1 cellular context compared by ENCODE assay signal in the genomic region with DNA sequence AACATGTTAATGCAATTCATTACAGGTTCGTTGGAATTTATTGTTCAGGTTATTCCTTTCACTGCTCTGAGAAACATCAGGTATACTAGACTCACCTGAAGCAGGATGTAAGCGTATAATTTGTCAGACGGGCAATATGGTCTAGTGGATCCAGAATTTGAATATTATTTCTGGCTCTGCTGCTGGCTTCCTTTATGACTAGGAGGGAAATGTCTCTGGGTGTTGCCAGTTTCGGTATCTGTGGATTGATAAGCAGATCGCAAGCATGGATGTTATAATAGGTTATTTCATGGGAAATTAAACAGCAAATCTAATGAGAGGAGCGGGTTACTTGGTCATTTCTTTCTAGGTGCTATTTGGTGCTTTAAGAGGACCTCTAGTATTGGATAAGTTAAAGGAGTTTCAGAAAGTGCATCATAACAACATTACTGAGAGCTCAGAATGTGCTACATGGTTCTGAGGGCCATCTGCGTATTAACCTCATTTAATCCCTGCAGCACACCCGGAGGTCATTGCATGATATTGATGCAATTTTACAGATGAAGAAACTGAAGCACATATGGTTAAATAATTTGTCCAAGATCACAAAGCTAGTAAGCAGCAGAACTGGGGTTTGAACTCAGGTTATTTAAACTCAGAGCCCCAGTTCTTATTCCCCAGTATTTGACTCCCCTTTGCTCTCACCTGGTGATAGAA.
TF ChIP-seq lines count a peak whose summit lies in the region.

No MANE protein-coding gene starts in this region.

TF ChIP-seq in GM12878, 131 proteins besides CTCF, POLR2A, EP300 and RAD21 (continues in another document):
- TF ChIP-seq ZBED1 (IDR thresholded peaks at IDR 0.05; ENCODE audit: borderline replicate concordance), result peak; percentile 43; the same call in 1 of the 2 replicates
- TF ChIP-seq RELA (IDR thresholded peaks at IDR 0.05; ENCODE audit: borderline replicate concordance, partially characterized antibody), result no peak
- TF ChIP-seq, protein P1, sequence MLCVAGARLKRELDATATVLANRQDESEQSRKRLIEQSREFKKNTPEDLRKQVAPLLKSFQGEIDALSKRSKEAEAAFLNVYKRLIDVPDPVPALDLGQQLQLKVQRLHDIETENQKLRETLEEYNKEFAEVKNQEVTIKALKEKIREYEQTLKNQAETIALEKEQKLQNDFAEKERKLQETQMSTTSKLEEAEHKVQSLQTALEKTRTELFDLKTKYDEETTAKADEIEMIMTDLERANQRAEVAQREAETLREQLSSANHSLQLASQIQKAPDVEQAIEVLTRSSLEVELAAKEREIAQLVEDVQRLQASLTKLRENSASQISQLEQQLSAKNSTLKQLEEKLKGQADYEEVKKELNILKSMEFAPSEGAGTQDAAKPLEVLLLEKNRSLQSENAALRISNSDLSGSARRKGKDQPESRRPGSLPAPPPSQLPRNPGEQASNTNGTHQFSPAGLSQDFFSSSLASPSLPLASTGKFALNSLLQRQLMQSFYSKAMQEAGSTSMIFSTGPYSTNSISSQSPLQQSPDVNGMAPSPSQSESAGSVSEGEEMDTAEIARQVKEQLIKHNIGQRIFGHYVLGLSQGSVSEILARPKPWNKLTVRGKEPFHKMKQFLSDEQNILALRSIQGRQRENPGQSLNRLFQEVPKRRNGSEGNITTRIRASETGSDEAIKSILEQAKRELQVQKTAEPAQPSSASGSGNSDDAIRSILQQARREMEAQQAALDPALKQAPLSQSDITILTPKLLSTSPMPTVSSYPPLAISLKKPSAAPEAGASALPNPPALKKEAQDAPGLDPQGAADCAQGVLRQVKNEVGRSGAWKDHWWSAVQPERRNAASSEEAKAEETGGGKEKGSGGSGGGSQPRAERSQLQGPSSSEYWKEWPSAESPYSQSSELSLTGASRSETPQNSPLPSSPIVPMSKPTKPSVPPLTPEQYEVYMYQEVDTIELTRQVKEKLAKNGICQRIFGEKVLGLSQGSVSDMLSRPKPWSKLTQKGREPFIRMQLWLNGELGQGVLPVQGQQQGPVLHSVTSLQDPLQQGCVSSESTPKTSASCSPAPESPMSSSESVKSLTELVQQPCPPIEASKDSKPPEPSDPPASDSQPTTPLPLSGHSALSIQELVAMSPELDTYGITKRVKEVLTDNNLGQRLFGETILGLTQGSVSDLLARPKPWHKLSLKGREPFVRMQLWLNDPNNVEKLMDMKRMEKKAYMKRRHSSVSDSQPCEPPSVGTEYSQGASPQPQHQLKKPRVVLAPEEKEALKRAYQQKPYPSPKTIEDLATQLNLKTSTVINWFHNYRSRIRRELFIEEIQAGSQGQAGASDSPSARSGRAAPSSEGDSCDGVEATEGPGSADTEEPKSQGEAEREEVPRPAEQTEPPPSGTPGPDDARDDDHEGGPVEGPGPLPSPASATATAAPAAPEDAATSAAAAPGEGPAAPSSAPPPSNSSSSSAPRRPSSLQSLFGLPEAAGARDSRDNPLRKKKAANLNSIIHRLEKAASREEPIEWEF (IDR thresholded peaks at IDR 0.05; ENCODE audit: insufficient replicate concordance, low read depth, low read length), result peak; percentile 20
- TF ChIP-seq IKZF1 (conservative IDR thresholded peaks at IDR 0.05), result peak; percentile 25; the same call in 1 of the 2 replicates
- no peak for TF ChIP-seq BRCA1 (IDR thresholded peaks at IDR 0.05; ENCODE audit: low read depth, low read length)
- TF ChIP-seq, protein P2, sequence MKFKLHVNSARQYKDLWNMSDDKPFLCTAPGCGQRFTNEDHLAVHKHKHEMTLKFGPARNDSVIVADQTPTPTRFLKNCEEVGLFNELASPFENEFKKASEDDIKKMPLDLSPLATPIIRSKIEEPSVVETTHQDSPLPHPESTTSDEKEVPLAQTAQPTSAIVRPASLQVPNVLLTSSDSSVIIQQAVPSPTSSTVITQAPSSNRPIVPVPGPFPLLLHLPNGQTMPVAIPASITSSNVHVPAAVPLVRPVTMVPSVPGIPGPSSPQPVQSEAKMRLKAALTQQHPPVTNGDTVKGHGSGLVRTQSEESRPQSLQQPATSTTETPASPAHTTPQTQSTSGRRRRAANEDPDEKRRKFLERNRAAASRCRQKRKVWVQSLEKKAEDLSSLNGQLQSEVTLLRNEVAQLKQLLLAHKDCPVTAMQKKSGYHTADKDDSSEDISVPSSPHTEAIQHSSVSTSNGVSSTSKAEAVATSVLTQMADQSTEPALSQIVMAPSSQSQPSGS (IDR thresholded peaks at IDR 0.05; ENCODE audit: low read length), result peak; percentile 51; the same call in 1 of the 2 replicates
- TF ChIP-seq TCF12 (IDR thresholded peaks at IDR 0.05; ENCODE audit: low read depth, low read length), result no peak
- TF ChIP-seq IRF4 (IDR thresholded peaks at IDR 0.05; ENCODE audit: low read depth, low read length), result peak; percentile 67; the same call in 1 of the 2 replicates
- TF ChIP-seq POU2F2 (IDR thresholded peaks at IDR 0.05; ENCODE audit: borderline replicate concordance, low read depth, low read length), result peak; percentile 87
- TF ChIP-seq, protein P3, sequence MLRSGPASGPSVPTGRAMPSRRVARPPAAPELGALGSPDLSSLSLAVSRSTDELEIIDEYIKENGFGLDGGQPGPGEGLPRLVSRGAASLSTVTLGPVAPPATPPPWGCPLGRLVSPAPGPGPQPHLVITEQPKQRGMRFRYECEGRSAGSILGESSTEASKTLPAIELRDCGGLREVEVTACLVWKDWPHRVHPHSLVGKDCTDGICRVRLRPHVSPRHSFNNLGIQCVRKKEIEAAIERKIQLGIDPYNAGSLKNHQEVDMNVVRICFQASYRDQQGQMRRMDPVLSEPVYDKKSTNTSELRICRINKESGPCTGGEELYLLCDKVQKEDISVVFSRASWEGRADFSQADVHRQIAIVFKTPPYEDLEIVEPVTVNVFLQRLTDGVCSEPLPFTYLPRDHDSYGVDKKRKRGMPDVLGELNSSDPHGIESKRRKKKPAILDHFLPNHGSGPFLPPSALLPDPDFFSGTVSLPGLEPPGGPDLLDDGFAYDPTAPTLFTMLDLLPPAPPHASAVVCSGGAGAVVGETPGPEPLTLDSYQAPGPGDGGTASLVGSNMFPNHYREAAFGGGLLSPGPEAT (IDR thresholded peaks at IDR 0.05; ENCODE audit: low read depth), result no peak
- TF ChIP-seq, protein P4, sequence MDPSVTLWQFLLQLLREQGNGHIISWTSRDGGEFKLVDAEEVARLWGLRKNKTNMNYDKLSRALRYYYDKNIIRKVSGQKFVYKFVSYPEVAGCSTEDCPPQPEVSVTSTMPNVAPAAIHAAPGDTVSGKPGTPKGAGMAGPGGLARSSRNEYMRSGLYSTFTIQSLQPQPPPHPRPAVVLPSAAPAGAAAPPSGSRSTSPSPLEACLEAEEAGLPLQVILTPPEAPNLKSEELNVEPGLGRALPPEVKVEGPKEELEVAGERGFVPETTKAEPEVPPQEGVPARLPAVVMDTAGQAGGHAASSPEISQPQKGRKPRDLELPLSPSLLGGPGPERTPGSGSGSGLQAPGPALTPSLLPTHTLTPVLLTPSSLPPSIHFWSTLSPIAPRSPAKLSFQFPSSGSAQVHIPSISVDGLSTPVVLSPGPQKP (IDR thresholded peaks at IDR 0.05; ENCODE audit: low read depth, low read length), result no peak
- no peak for TF ChIP-seq MYB (IDR thresholded peaks at IDR 0.05; ENCODE audit: borderline replicate concordance, low read depth, low read length)
- no peak for TF ChIP-seq ZNF217 (IDR thresholded peaks at IDR 0.05)
- TF ChIP-seq, protein P5, sequence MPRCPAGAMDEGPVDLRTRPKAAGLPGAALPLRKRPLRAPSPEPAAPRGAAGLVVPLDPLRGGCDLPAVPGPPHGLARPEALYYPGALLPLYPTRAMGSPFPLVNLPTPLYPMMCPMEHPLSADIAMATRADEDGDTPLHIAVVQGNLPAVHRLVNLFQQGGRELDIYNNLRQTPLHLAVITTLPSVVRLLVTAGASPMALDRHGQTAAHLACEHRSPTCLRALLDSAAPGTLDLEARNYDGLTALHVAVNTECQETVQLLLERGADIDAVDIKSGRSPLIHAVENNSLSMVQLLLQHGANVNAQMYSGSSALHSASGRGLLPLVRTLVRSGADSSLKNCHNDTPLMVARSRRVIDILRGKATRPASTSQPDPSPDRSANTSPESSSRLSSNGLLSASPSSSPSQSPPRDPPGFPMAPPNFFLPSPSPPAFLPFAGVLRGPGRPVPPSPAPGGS (IDR thresholded peaks at IDR 0.05; ENCODE audit: borderline replicate concordance, insufficient read depth, low read depth, low read length, poor library complexity, severe bottlenecking), result no peak
- peak; percentile 13; the same call in 1 of the 2 replicates for TF ChIP-seq CREM (IDR thresholded peaks at IDR 0.05; ENCODE audit: low read depth)
- no peak for TF ChIP-seq TCF7 (IDR thresholded peaks at IDR 0.05; ENCODE audit: borderline replicate concordance)
- TF ChIP-seq LARP7 (IDR thresholded peaks at IDR 0.05), result no peak
- TF ChIP-seq, protein P6, sequence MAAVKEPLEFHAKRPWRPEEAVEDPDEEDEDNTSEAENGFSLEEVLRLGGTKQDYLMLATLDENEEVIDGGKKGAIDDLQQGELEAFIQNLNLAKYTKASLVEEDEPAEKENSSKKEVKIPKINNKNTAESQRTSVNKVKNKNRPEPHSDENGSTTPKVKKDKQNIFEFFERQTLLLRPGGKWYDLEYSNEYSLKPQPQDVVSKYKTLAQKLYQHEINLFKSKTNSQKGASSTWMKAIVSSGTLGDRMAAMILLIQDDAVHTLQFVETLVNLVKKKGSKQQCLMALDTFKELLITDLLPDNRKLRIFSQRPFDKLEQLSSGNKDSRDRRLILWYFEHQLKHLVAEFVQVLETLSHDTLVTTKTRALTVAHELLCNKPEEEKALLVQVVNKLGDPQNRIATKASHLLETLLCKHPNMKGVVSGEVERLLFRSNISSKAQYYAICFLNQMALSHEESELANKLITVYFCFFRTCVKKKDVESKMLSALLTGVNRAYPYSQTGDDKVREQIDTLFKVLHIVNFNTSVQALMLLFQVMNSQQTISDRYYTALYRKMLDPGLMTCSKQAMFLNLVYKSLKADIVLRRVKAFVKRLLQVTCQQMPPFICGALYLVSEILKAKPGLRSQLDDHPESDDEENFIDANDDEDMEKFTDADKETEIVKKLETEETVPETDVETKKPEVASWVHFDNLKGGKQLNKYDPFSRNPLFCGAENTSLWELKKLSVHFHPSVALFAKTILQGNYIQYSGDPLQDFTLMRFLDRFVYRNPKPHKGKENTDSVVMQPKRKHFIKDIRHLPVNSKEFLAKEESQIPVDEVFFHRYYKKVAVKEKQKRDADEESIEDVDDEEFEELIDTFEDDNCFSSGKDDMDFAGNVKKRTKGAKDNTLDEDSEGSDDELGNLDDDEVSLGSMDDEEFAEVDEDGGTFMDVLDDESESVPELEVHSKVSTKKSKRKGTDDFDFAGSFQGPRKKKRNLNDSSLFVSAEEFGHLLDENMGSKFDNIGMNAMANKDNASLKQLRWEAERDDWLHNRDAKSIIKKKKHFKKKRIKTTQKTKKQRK (IDR thresholded peaks at IDR 0.05; ENCODE audit: low read depth, low read length), result no peak
- no peak for TF ChIP-seq MXI1 (IDR thresholded peaks at IDR 0.05; ENCODE audit: low read depth, low read length)
- TF ChIP-seq POLR2AphosphoS2 (IDR thresholded peaks at IDR 0.05; ENCODE audit: low read depth, low read length), result no peak; the same call in 1 of the 2 replicates
- 0 out of 2 replicates have a peak, but pooled peaks have one; percentile 17 for TF ChIP-seq BCL11A (IDR thresholded peaks at IDR 0.05; ENCODE audit: low read depth, low read length)
- no peak for TF ChIP-seq CHD4 (IDR thresholded peaks at IDR 0.05)
- 0 out of 2 replicates have a peak, but pooled peaks have one; percentile 11 for TF ChIP-seq NR2F1 (conservative IDR thresholded peaks at IDR 0.05)
- TF ChIP-seq MEF2A (IDR thresholded peaks at IDR 0.05; ENCODE audit: insufficient read depth, low read depth, low read length), result peak; percentile 90
- 0 out of 2 replicates have a peak, but pooled peaks have one; percentile 2 for TF ChIP-seq MTA3 (IDR thresholded peaks at IDR 0.05; ENCODE audit: borderline replicate concordance, low read length)
- 0 out of 2 replicates have a peak, but pooled peaks have one; percentile 44 for TF ChIP-seq SMAD5 (IDR thresholded peaks at IDR 0.05; ENCODE audit: low read depth)
- TF ChIP-seq CBX5 (IDR thresholded peaks at IDR 0.05; ENCODE audit: low read depth), result no peak
- TF ChIP-seq CEBPB (IDR thresholded peaks at IDR 0.05; ENCODE audit: borderline replicate concordance in 1 of 2, low read depth in 2 of 2, low read length in 2 of 2), result no peak
- TF ChIP-seq ETV6 (conservative IDR thresholded peaks at IDR 0.05 in 1 of 2, IDR thresholded peaks at IDR 0.05 in 1 of 2; ENCODE audit: borderline replicate concordance in 1 of 2, low read depth in 1 of 2), result 0 out of 4 replicates have a peak, but pooled peaks of 1 of the 2 experiments have one; percentile 27
- TF ChIP-seq, protein P7, sequence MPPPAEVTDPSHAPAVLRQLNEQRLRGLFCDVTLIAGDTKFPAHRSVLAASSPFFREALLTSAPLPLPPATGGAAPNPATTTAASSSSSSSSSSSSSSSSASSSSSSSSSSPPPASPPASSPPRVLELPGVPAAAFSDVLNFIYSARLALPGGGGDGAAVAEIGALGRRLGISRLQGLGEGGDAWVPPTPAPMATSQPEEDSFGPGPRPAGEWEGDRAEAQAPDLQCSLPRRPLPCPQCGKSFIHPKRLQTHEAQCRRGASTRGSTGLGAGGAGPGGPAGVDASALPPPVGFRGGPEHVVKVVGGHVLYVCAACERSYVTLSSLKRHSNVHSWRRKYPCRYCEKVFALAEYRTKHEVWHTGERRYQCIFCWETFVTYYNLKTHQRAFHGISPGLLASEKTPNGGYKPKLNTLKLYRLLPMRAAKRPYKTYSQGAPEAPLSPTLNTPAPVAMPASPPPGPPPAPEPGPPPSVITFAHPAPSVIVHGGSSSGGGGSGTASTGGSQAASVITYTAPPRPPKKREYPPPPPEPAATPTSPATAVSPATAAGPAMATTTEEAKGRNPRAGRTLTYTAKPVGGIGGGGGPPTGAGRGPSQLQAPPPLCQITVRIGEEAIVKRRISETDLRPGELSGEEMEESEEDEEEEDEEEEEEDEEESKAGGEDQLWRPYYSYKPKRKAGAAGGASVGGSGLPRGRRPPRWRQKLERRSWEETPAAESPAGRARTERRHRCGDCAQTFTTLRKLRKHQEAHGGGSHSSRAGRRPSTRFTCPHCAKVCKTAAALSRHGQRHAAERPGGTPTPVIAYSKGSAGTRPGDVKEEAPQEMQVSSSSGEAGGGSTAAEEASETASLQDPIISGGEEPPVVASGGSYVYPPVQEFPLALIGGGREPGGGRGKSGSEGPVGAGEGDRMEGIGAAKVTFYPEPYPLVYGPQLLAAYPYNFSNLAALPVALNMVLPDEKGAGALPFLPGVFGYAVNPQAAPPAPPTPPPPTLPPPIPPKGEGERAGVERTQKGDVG (CRISPR knock-in tag; IDR thresholded peaks at IDR 0.05), result no peak
- TF ChIP-seq SREBF1 (IDR thresholded peaks at IDR 0.05; ENCODE audit: low read length), result no peak; the same call in 1 of the 2 replicates
- no peak for TF ChIP-seq SPI1 (IDR thresholded peaks at IDR 0.05; ENCODE audit: borderline replicate concordance, insufficient read depth, low read depth, low read length)
- peak; percentile 46 for TF ChIP-seq MEF2B (IDR thresholded peaks at IDR 0.05; ENCODE audit: partially characterized antibody, poor library complexity, severe bottlenecking)
- TF ChIP-seq MTA2 (IDR thresholded peaks at IDR 0.05; ENCODE audit: low read depth), result no peak
- 0 out of 4 replicates have a peak, but pooled peaks of 1 of the 2 experiments have one; percentile 12 for TF ChIP-seq IKZF2 (IDR thresholded peaks at IDR 0.05)
- no peak for TF ChIP-seq ZZZ3 (IDR thresholded peaks at IDR 0.05; ENCODE audit: control insufficient read depth, insufficient read length, low read depth)
- peak; percentile 78 for TF ChIP-seq NFIC (IDR thresholded peaks at IDR 0.05; ENCODE audit: low read depth, low read length)
- no peak for TF ChIP-seq ZNF24 (IDR thresholded peaks at IDR 0.05)
